ENCODE assay signal across 8 cellular contexts in genomic region chr5:671459-672328, GRCh38. TPM values are rescaled to one million over a fixed set of nuclear protein-coding genes. Genes with fewer than 3 reads are reported as not detected.
A peak's percentile ranks its signal among the peaks of the same experiment; 100 is the strongest.
DNase-seq lines count a peak whose midpoint lies in the region; ATAC-seq, FAIRE-seq and TF ChIP-seq lines count a peak whose summit lies in the region.

No MANE protein-coding gene starts in this region.

- peaks cover 2% of the 10 kb centered on the region for H3K36me3 Mint-ChIP-seq in activated naive CD4-positive, alpha-beta T cell treated with anti-CD3 and anti-CD28 coated beads for 36 hours (ENCODE audit: low read depth)
- H3K36me3 Mint-ChIP-seq in type B pancreatic cell: peaks cover 5% of the 10 kb centered on the region

- peak overlapping the region; percentile 51 for H3K4me2 ChIP-seq in BLaER1
- peak overlapping the region; percentile 69; the same call in 1 of the 2 replicates for H3K4me2 ChIP-seq in KMS-11

- H3K27me3 Mint-ChIP-seq in activated naive CD4-positive, alpha-beta T cell treated with anti-CD3 and anti-CD28 coated beads for 36 hours (ENCODE audit: low read depth): peaks cover 4% of the 10 kb centered on the region
- H3K27me3 Mint-ChIP-seq in type B pancreatic cell: peaks cover 5% of the 10 kb centered on the region

- no peaks in the 10 kb centered on the region for H3K79me2 ChIP-seq in KMS-11 (ENCODE audit: insufficient read depth, low read depth)

- H3K4me1 Mint-ChIP-seq in activated naive CD4-positive, alpha-beta T cell treated with anti-CD3 and anti-CD28 coated beads for 36 hours (ENCODE audit: low read depth): peaks cover 12% of the 10 kb centered on the region
- H3K4me1 Mint-ChIP-seq in type B pancreatic cell (ENCODE audit: unreplicated experiment): peaks cover 6% of the 10 kb centered on the region

- TF ChIP-seq CTCF in KMS-11 (conservative IDR thresholded peaks at IDR 0.05; ENCODE audit: low read depth, low read length) (peak; percentile 82), pancreas (IDR thresholded peaks at IDR 0.05) (peak; percentile 86 to 90 (median 88)), type B pancreatic cell (conservative IDR thresholded peaks at IDR 0.05) (peak; percentile 94)

- no peak for FAIRE-seq in pancreas (lab: Jason Lieb, UNC)

- H3K9me3 Mint-ChIP-seq in activated naive CD4-positive, alpha-beta T cell treated with anti-CD3 and anti-CD28 coated beads for 36 hours: no peaks in the 10 kb centered on the region
- no peaks in the 10 kb centered on the region for H3K9me3 Mint-ChIP-seq in type B pancreatic cell

- intact Hi-C loops in activated naive CD4-positive, alpha-beta T cell treated with anti-CD3 and anti-CD28 coated beads for 36 hours (cut with micrococcal nuclease): loop anchor here (2.0 kb wide), 2 partner anchors 221 to 231 kb away; partner anchors contain the start of genes BRD9 and TRIP13
- intact Hi-C loops in pancreas (cut with DNase I): loop anchor here in 2 of 3 donors (5.0 kb wide), 1 partner anchor 231 kb away; no protein-coding TSS in a partner anchor

- H3K4me1 ChIP-seq in BLaER1: peaks cover 49% of the 10 kb centered on the region
- peaks cover 23% of the 10 kb centered on the region for H3K4me1 ChIP-seq in KMS-11 (ENCODE audit: low read depth, poor library complexity, severe bottlenecking)
- H3K4me1 ChIP-seq in pancreas: peaks cover 7 to 16% (median 11%) of the 10 kb centered on the region in 3 donors

- H3K27ac ChIP-seq in BLaER1: no peak overlapping the region
- H3K27ac ChIP-seq in KMS-11: peak overlapping the region; percentile 67
- H3K27ac ChIP-seq in pancreas: no peak overlapping the region

- H3K9ac ChIP-seq in BLaER1 (no peak overlapping the region), KMS-11 (peak overlapping the region; percentile 55)

- peak; percentile 68 for ATAC-seq in GM19452 (IDR thresholded peaks at IDR 0.05; ENCODE audit: unreplicated experiment)
- peak; percentile 81 to 92 (median 89) for ATAC-seq in pancreas

- DNase-seq in RPMI8226: peak; percentile 79
- peak; percentile 77 for DNase-seq in activated naive CD4-positive, alpha-beta T cell treated with anti-CD3 and anti-CD28 coated beads for 36 hours
- DNase-seq in globus pallidus (ENCODE audit: low spot score): peak; percentile 90
- peak; percentile 59 to 92 (median 76) for DNase-seq in pancreas
- peak; percentile 67 for DNase-seq in type B pancreatic cell (ENCODE audit: extremely low spot score, unreplicated experiment)

- CTCF ChIA-PET in activated naive CD4-positive, alpha-beta T cell treated with anti-CD3 and anti-CD28 coated beads for 36 hours (lab: Charles Lee): interaction anchor here (0.6 to 1.3 kb wide), 3 partner anchors 27 to 222 kb away, joined by 3 to 5 read pairs (median 3); partner anchors contain the start of genes BRD9 and TRIP13

- H4K20me1 ChIP-seq in BLaER1 (peaks cover 84% of the 10 kb centered on the region), KMS-11 (ENCODE audit: insufficient read depth) (no peaks in the 10 kb centered on the region)

- WGBS in pancreas, 2 donors: 23 to 25% methylated on average over 24 to 27 of the region's 27 CpGs

- H3K36me3 ChIP-seq in BLaER1 (peaks cover 27% of the 10 kb centered on the region), KMS-11 (ENCODE audit: insufficient read depth) (no peaks in the 10 kb centered on the region), pancreas (no peaks in the 10 kb centered on the region)

- H3K27ac Mint-ChIP-seq in activated naive CD4-positive, alpha-beta T cell treated with anti-CD3 and anti-CD28 coated beads for 36 hours: no peak overlapping the region
- no peak overlapping the region for H3K27ac Mint-ChIP-seq in type B pancreatic cell

- H3K4me3 Mint-ChIP-seq in activated naive CD4-positive, alpha-beta T cell treated with anti-CD3 and anti-CD28 coated beads for 36 hours: no peak overlapping the region
- H3K4me3 Mint-ChIP-seq in type B pancreatic cell: no peak overlapping the region

- H2AFZ ChIP-seq in KMS-11 (ENCODE audit: low read depth): no peak overlapping the region

- 0 out of 2 replicates have a peak, but pooled peaks cover 3% of the 10 kb centered on the region for H3K27me3 ChIP-seq in BLaER1
- no peaks in the 10 kb centered on the region for H3K27me3 ChIP-seq in KMS-11 (ENCODE audit: insufficient read depth, low read depth)
- H3K27me3 ChIP-seq in pancreas: no peaks in the 10 kb centered on the region

- H3K9me3 ChIP-seq in BLaER1 (no peaks in the 10 kb centered on the region), pancreas (no peaks in the 10 kb centered on the region)

- no peak overlapping the region for H3K4me3 ChIP-seq in BLaER1
- H3K4me3 ChIP-seq in KMS-11 (IDR thresholded peaks at IDR 0.05; ENCODE audit: insufficient read depth, low read depth, low read length): no peak overlapping the region
- peak overlapping the region in 1 of 4 donors; percentile 4 for H3K4me3 ChIP-seq in pancreas

RNA-seq across cellular contexts. Expression of gene TPPP, which starts 21.5 kb away (rescaled TPM):
- total RNA-seq in activated naive CD4-positive, alpha-beta T cell treated with anti-CD3 and anti-CD28 coated beads for 36 hours: under 1 TPM; 0.02 to 0.10 TPM
- total RNA-seq in pancreas (1 to 10 TPM; 2.1 to 4.3 (median 2.6) TPM), type B pancreatic cell (ENCODE audit: low replicate concordance) (3.6 and 5.0 TPM in 2 replicates)
- polyA plus RNA-seq in pancreas: 1 to 10 TPM; 2.7 to 6.4 TPM

RNA-seq across cellular contexts. Expression of gene CEP72, which starts 59.6 kb away (rescaled TPM):
- 10 to 100 TPM; 18.3 to 18.8 TPM for total RNA-seq in activated naive CD4-positive, alpha-beta T cell treated with anti-CD3 and anti-CD28 coated beads for 36 hours
- total RNA-seq in pancreas (1 to 10 TPM; 3.5 to 5.6 (median 4.6) TPM), type B pancreatic cell (ENCODE audit: low replicate concordance) (14.2 and 27.8 TPM in 2 replicates)
- 1 to 10 TPM; 3.9 to 7.5 TPM for polyA plus RNA-seq in pancreas
